Comparison of ENCODE assay signal across 9 cellular contexts in the genomic region with DNA sequence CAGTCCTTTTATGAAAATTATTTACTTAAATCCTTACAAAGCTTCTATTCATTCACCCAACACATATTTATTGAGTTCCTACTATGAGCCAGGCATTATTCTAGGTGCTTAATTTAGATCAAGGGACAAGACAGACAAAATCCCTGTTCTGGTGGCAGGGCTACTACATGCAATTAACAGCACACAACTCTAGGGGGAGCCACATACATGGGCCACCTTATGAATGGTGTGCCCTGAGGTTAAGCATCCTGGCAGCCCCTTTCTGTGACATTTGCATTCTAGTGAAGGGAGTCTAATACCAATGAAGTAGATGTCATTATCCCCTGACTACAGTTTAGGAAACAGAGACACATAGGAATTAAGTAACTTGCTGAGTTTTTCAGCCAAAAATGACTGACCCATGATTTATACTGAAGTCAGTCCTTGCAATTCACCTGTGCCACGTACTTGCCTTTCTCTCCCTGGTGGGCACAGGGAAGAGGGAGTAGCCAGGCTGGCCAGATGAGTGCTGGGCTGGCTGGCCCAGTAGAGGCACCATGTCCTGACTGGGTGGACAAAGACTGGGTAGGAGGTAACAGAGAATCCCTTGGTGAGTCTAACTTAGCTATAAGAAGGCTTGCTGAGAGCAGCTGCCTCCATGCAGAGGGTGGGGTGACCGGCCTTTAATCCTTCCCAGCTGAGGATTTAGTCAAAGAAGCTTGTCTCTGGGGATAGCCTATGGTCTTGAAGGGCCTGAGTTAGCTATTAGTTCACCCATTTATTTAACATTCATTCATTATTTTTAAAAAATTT. TPM values are rescaled to one million over a fixed set of nuclear protein-coding genes. Genes with fewer than 3 reads are reported as not detected.
A peak's percentile ranks its signal among the peaks of the same experiment; 100 is the strongest.
DNase-seq lines count a peak whose midpoint lies in the region; ATAC-seq, FAIRE-seq and TF ChIP-seq lines count a peak whose summit lies in the region.
"Had no signal": no experiment of that assay in that cellular context is flagged by ENCODE, and none has a peak within 500 bp of the region (broad histone marks: within the 10 kb centered on the region; RNA-seq: fewer than 3 reads in every experiment).

No MANE protein-coding gene starts in this region.

- WGBS in right cardiac atrium, result 72% methylated on average over 2 of the region's 2 CpGs

- no peaks in the 10 kb centered on the region for H3K27me3 Mint-ChIP-seq in endothelial cell (ENCODE audit: unreplicated experiment)

- H3K36me3 ChIP-seq in cardiac muscle cell, result no peaks in the 10 kb centered on the region

- intact Hi-C loops in right cardiac atrium (cut with DNase I), result no loop called here

- FAIRE-seq in urothelium cell line (lab: Jason Lieb, UNC), result peak; percentile 66

- TF ChIP-seq CTCF in cardiac muscle cell (IDR thresholded peaks at IDR 0.05; ENCODE audit: low read depth, low read length) (peak; percentile 38), endothelial cell (IDR thresholded peaks at IDR 0.05; ENCODE audit: unreplicated experiment) (peak; percentile 69)

- H3K9me3 ChIP-seq in cardiac muscle cell (ENCODE audit: low read depth) (no peaks in the 10 kb centered on the region), right cardiac atrium (ENCODE audit: control insufficient read depth, low read length) (no peaks in the 10 kb centered on the region)

- no peak overlapping the region for H3K27ac ChIP-seq in cardiac muscle cell
- H3K27ac ChIP-seq in right cardiac atrium (ENCODE audit: low read length), result no peak overlapping the region

- no peak for DNase-seq in cardiac muscle cell (ENCODE audit: low read depth in 1 of 2, low spot score in 1 of 2)
- DNase-seq in right cardiac atrium, result no peak
- DNase-seq in NCI-H82 (lab: John Stamatoyannopoulos, UW), result peak; percentile 89
- DNase-seq in endothelial cell (ENCODE audit: low spot score), result peak; percentile 26
- DNase-seq in urothelium cell line (ENCODE audit: low spot score), result peak; percentile 25
- no peak for DNase-seq in amygdala (lab: John Stamatoyannopoulos, UW)
- DNase-seq in NCI-H2227 (lab: John Stamatoyannopoulos, UW; ENCODE audit: unreplicated experiment), result no peak
- no peak for DNase-seq in hippocampal formation (lab: John Stamatoyannopoulos, UW)

- ATAC-seq in right cardiac atrium, result no peak

- no peak overlapping the region for H3K4me3 Mint-ChIP-seq in endothelial cell (ENCODE audit: unreplicated experiment)

- no peaks in the 10 kb centered on the region for H3K36me3 Mint-ChIP-seq in endothelial cell (ENCODE audit: low read depth, unreplicated experiment)

- H3K4me3 ChIP-seq in cardiac muscle cell (no peak overlapping the region), right cardiac atrium (ENCODE audit: low read length) (no peak overlapping the region)

- H3K9me3 Mint-ChIP-seq in endothelial cell (ENCODE audit: unreplicated experiment), result no peaks in the 10 kb centered on the region

- no peak overlapping the region for H3K27ac Mint-ChIP-seq in endothelial cell (ENCODE audit: unreplicated experiment)

- no peaks in the 10 kb centered on the region for H3K4me1 Mint-ChIP-seq in endothelial cell (ENCODE audit: unreplicated experiment)

- no peaks in the 10 kb centered on the region for H3K27me3 ChIP-seq in cardiac muscle cell
- no peaks in the 10 kb centered on the region for H3K27me3 ChIP-seq in right cardiac atrium (ENCODE audit: control insufficient read depth, insufficient read depth)

- H3K4me1 ChIP-seq in cardiac muscle cell (ENCODE audit: low read depth), result no peaks in the 10 kb centered on the region
- no peaks in the 10 kb centered on the region for H3K4me1 ChIP-seq in right cardiac atrium (ENCODE audit: control insufficient read depth, insufficient read depth, low read length)

RNA-seq across cellular contexts. Expression of gene ELF5, which starts 52.0 kb away (rescaled TPM):
- total RNA-seq in cardiac muscle cell (not detected in 2 replicates), right cardiac atrium (not detected), endothelial cell (ENCODE audit: unreplicated experiment) (not detected)
- polyA plus RNA-seq in cardiac muscle cell (not detected in 2 replicates), right cardiac atrium (not detected)
- total RNA-seq: activated CD8-positive, alpha-beta memory T cell treated with anti-CD3 and anti-CD28 coated beads for 36 hours had no signal

RNA-seq across cellular contexts. Expression of gene EHF, which starts 55.3 kb away (rescaled TPM):
- total RNA-seq in cardiac muscle cell (not detected in 2 replicates), right cardiac atrium (under 1 TPM; 0.17 to 0.47 (median 0.27) TPM), endothelial cell (ENCODE audit: unreplicated experiment) (not detected)
- polyA plus RNA-seq in cardiac muscle cell (not detected in 2 replicates), right cardiac atrium (0.14 TPM)
- total RNA-seq: activated CD8-positive, alpha-beta memory T cell treated with anti-CD3 and anti-CD28 coated beads for 36 hours had no signal

Comparison
In these comparisons a context has a peak if more than half of its experiments do, and no peak if none do; other contexts are left out.
1. DNase-seq: peak in NCI-H82 (single experiment), endothelial cell (single experiment) and urothelium cell line (single experiment); none in cardiac muscle cell (0 of 2), right cardiac atrium (0 of 3), amygdala (0 of 56), NCI-H2227 (single experiment) and hippocampal formation (0 of 2).